Comparison of ENCODE assay signal across 8 cellular contexts in genomic region chr19:40421468-40421778, GRCh38. TPM values are rescaled to one million over a fixed set of nuclear protein-coding genes. Genes with fewer than 3 reads are reported as not detected.
DNase-seq lines count a peak whose midpoint lies in the region; ATAC-seq and TF ChIP-seq lines count a peak whose summit lies in the region.

No MANE protein-coding gene starts in this region.

- peaks cover 22% of the 10 kb centered on the region for H3K36me3 ChIP-seq in SJSA1
- peaks cover 10 to 20% (median 13%) of the 10 kb centered on the region in 4 donors for H3K36me3 ChIP-seq in esophagus muscularis mucosa
- no peaks in the 10 kb centered on the region for H3K36me3 ChIP-seq in rectal smooth muscle tissue (ENCODE audit: control insufficient read depth, insufficient read depth, low read length)

- no peak for DNase-seq in SJSA1 (ENCODE audit: low read depth in 1 of 2, low spot score in 2 of 2)
- DNase-seq in esophagus muscularis mucosa (ENCODE audit: extremely low spot score): no peak
- DNase-seq in NCI-H2196 treated with DMSO at 0.1 percent for 48 hours (lab: John Stamatoyannopoulos, UW; ENCODE audit: unreplicated experiment): no peak
- no peak for DNase-seq in MV-4-11 (lab: John Stamatoyannopoulos, UW)
- no peak for DNase-seq in Ammon's horn (ENCODE audit: low spot score)

- peak overlapping the region; percentile 77 for H3K27ac ChIP-seq in SJSA1
- H3K27ac ChIP-seq in esophagus muscularis mucosa (replicated peaks in 1 of 4): peak overlapping the region; percentile 98 to 100 (median 100)
- H3K27ac ChIP-seq in rectal smooth muscle tissue (ENCODE audit: low read depth, low read length): peak overlapping the region; percentile 99

- intact Hi-C loops in esophagus muscularis mucosa (cut with DNase I): loop anchor here (1.0 kb wide), 1 partner anchor 23 kb away; the partner anchor contains the start of gene SERTAD3

- H3K27me3 ChIP-seq in SJSA1 (replicated peaks) (no peaks in the 10 kb centered on the region), esophagus muscularis mucosa (no peaks in the 10 kb centered on the region), rectal smooth muscle tissue (ENCODE audit: control insufficient read depth, insufficient read depth, low read length) (no peaks in the 10 kb centered on the region)

- H3K9ac ChIP-seq in rectal smooth muscle tissue (ENCODE audit: low read length): peak overlapping the region; percentile 94

- ATAC-seq in HG03469 (IDR thresholded peaks at IDR 0.05; ENCODE audit: unreplicated experiment): no peak

- H3K4me1 ChIP-seq in SJSA1 (replicated peaks): peaks cover 23% of the 10 kb centered on the region
- H3K4me1 ChIP-seq in esophagus muscularis mucosa: peaks cover 41 to 66% (median 57%) of the 10 kb centered on the region in 4 donors
- peaks cover 24% of the 10 kb centered on the region for H3K4me1 ChIP-seq in rectal smooth muscle tissue (ENCODE audit: control insufficient read depth, insufficient read depth, low read length)

- WGBS in esophagus muscularis mucosa: 22% methylated on average over 4 of the region's 4 CpGs

- H3K4me3 ChIP-seq in GM08714 (ENCODE audit: low read length) (peak overlapping the region; percentile 62; the same call in 1 of the 2 replicates), SJSA1 (peak overlapping the region; percentile 44), esophagus muscularis mucosa (peak overlapping the region; percentile 63 to 77 (median 67)), rectal smooth muscle tissue (ENCODE audit: low read length) (peak overlapping the region; percentile 86)

- no peaks in the 10 kb centered on the region for H3K9me3 ChIP-seq in SJSA1 (replicated peaks)
- H3K9me3 ChIP-seq in esophagus muscularis mucosa: no peaks in the 10 kb centered on the region

- TF ChIP-seq CTCF in esophagus muscularis mucosa (IDR thresholded peaks at IDR 0.05): no peak

- no peak for TF ChIP-seq EP300 in esophagus muscularis mucosa (IDR thresholded peaks at IDR 0.05)

- TF ChIP-seq POLR2A in esophagus muscularis mucosa (IDR thresholded peaks at IDR 0.05; ENCODE audit: low read depth): peak; percentile 88

RNA-seq across cellular contexts. Expression of gene SERTAD1, which starts 4.4 kb away (rescaled TPM):
- total RNA-seq in SJSA1 (2014; rRNA removed; shearing (Covaris generic)): 25.7 and 38.1 TPM in 2 replicates
- 10 to 100 TPM; 13.7 to 73.1 (median 22.5) TPM for total RNA-seq in esophagus muscularis mucosa

RNA-seq across cellular contexts. Expression of gene PRX, which starts 8.2 kb away (rescaled TPM):
- 0.88 and 2.4 TPM in 2 replicates for total RNA-seq in SJSA1 (2014; rRNA removed; shearing (Covaris generic))
- total RNA-seq in esophagus muscularis mucosa: 10 to 100 TPM in 2 of 4 donors, 1 to 10 TPM in 2; 5.8 to 12.4 (median 8.8) TPM

RNA-seq across cellular contexts. Expression of gene SERTAD3, which starts 22.7 kb away (rescaled TPM):
- total RNA-seq in SJSA1 (2014; rRNA removed; shearing (Covaris generic)): 16.1 and 16.3 TPM in 2 replicates
- total RNA-seq in esophagus muscularis mucosa: 10 to 100 TPM; 18.3 to 47.2 (median 37.8) TPM

RNA-seq across cellular contexts. Expression of gene HIPK4, which starts 31.4 kb away (rescaled TPM):
- 0.08 TPM in 1 of 2 replicates, not detected in the other for total RNA-seq in SJSA1 (2014; rRNA removed; shearing (Covaris generic))
- under 1 TPM; under 0.01 to 0.63 (median 0.42) TPM for total RNA-seq in esophagus muscularis mucosa

RNA-seq across cellular contexts. Expression of gene BLVRB, which starts 44.1 kb away (rescaled TPM):
- total RNA-seq in SJSA1 (2014; rRNA removed; shearing (Covaris generic)): 106 and 116 TPM in 2 replicates
- total RNA-seq in esophagus muscularis mucosa: 100 to 1,000 TPM; 159 to 223 (median 194) TPM
